In the genomic region with DNA sequence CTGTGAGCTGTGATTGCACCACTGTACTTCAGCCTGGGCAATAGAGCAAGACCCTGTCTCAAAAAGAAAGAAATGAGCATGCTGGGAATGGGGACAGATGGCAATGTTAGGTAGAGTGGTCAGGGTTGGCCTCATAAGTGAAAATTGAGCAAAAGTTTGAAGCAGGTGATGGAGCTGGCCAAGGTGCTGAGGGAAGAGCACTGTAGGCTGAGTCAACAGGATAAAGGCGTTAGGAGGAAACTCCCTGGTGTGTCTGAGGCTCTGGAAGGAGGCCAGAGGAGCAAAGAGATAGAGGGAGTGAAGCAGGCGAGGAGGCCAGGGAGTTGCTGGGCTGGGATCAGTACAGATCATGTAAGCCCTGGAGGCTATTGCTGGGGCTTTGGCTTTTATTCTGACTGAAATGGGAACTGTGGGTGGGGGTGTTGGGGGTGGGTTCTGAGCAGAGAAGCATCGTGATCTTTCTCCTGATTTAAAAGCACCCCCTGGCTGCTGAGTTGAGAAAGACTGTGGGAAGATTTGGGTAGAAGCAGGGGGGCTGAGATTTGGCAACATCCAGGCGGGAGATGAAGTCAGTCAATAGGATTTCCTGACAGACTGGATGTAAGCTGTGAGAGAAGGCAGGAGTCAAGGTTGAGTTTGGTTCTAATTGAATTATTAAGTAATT, we compare ENCODE assay signal across 19 cellular contexts. TPM values are rescaled to one million over a fixed set of nuclear protein-coding genes. Genes with fewer than 3 reads are reported as not detected.
A peak's percentile ranks its signal among the peaks of the same experiment; 100 is the strongest.
DNase-seq lines count a peak whose midpoint lies in the region; ATAC-seq and TF ChIP-seq lines count a peak whose summit lies in the region.
"Had no signal": no experiment of that assay in that cellular context is flagged by ENCODE, and none has a peak within 500 bp of the region (broad histone marks: within the 10 kb centered on the region; RNA-seq: fewer than 3 reads in every experiment).

No MANE protein-coding gene starts in this region.

- H3K9me3 ChIP-seq in HEK293 (ENCODE audit: control insufficient read depth, insufficient read depth, low read depth, low read length): no peaks in the 10 kb centered on the region

- H3K4me1 Mint-ChIP-seq in WTC11: no peaks in the 10 kb centered on the region
- H3K4me1 Mint-ChIP-seq: activated CD8-positive, alpha-beta memory T cell treated with anti-CD3 and anti-CD28 coated beads, Interleukin-2, amount 10 ng/mL, durations not matched to agents 7 days and 5 days; CD4-positive, CD25-positive, alpha-beta regulatory T cell had no signal

- no peak for TF ChIP-seq CTCF in HEK293 (tag by site-specific recombination; IDR thresholded peaks at IDR 0.05)
- TF ChIP-seq CTCF in WTC11 (IDR thresholded peaks at IDR 0.05): no peak
- peak; percentile 21 for TF ChIP-seq CTCF in epithelial cell of proximal tubule (conservative IDR thresholded peaks at IDR 0.05; ENCODE audit: low read depth, low read length)

- no peak overlapping the region for H3K27ac Mint-ChIP-seq in WTC11
- H3K27ac Mint-ChIP-seq: activated CD8-positive, alpha-beta memory T cell treated with anti-CD3 and anti-CD28 coated beads, Interleukin-2, amount 10 ng/mL, durations not matched to agents 7 days and 5 days; activated naive CD4-positive, alpha-beta T cell treated with anti-CD3 and anti-CD28 coated beads, Interleukin-2, amount 50 U/mL, for 72 hours; activated T-helper 1 cell treated with anti-CD3 and anti-CD28 coated beads, Interleukin-12 subunit alpha, Interleukin-12 subunit beta, Interleukin-2, Interleukin-4 antibody, amounts not matched to agents 30 ng/mL and 10 ng/mL and 1 ng/mL, durations not matched to agents 14 hours and 24 hours and 36 hours had no signal

- CTCF ChIA-PET in HEK293 (lab: Yijun Ruan, JAX): no interaction called here
- CTCF ChIA-PET in WTC11 (lab: Charles Lee): no interaction called here

- no peaks in the 10 kb centered on the region for H3K4me1 ChIP-seq in HEK293 (ENCODE audit: control insufficient read depth, insufficient read depth, low read length)

- H3K36me3 ChIP-seq in HEK293 (ENCODE audit: control insufficient read depth in 2 of 2, insufficient read depth in 1 of 2, low read length in 2 of 2): no peaks in the 10 kb centered on the region

- peak; percentile 15 for DNase-seq in EL
- DNase-seq in WTC11 (ENCODE audit: low spot score): peak; percentile 20
- no peak for DNase-seq in epithelial cell of proximal tubule (ENCODE audit: low read depth)
- DNase-seq in NCI-H526 (lab: John Stamatoyannopoulos, UW): no peak
- DNase-seq in NCI-H69 (lab: John Stamatoyannopoulos, UW): no peak
- DNase-seq in islet precursor cell: no peak
- DNase-seq in anterior cingulate cortex (lab: John Stamatoyannopoulos, UW): no peak
- DNase-seq: activated CD8-positive, alpha-beta memory T cell treated with anti-CD3 and anti-CD28 coated beads, Interleukin-2, amount 10 ng/mL, durations not matched to agents 7 days and 5 days; CD4-positive, CD25-positive, alpha-beta regulatory T cell; DMS153; foreskin fibroblast; NCI-H1694 treated with DMSO at 0.1 percent for 48 hours; occipital lobe; stimulated activated CD4-positive, alpha-beta T cell treated with anti-CD3 and anti-CD28 coated beads, Interleukin-12 subunit alpha, Interleukin-12 subunit beta, amount 100 ng/mL, for 4 hours; trophoblast cell had no signal

- H3K4me3 Mint-ChIP-seq in WTC11: no peak overlapping the region
- H3K4me3 Mint-ChIP-seq: activated CD8-positive, alpha-beta memory T cell treated with anti-CD3 and anti-CD28 coated beads, Interleukin-2, amount 10 ng/mL, durations not matched to agents 7 days and 5 days; activated T-helper 1 cell treated with anti-CD3 and anti-CD28 coated beads, Interleukin-12 subunit alpha, Interleukin-12 subunit beta, Interleukin-2, Interleukin-4 antibody, amounts not matched to agents 30 ng/mL and 10 ng/mL and 1 ng/mL, durations not matched to agents 14 hours and 24 hours and 36 hours; CD4-positive, CD25-positive, alpha-beta regulatory T cell had no signal

- H3K4me3 ChIP-seq in HEK293 (ENCODE audit: low read depth, low read length) (no peak overlapping the region), epithelial cell of proximal tubule (ENCODE audit: low read depth, low read length) (no peak overlapping the region)
- H3K4me3 ChIP-seq: lung had no signal

- POLR2A ChIA-PET in HEK293 (lab: Yijun Ruan, JAX): interaction anchor here (1.0 kb wide), 1 partner anchor 21 kb away, joined by 3 read pairs; no protein-coding TSS in a partner anchor
- POLR2A ChIA-PET in WTC11 (lab: Charles Lee): no interaction called here

- ATAC-seq in WTC11: no peak; the same call in 1 of the 2 replicates
- ATAC-seq: activated CD8-positive, alpha-beta memory T cell treated with anti-CD3 and anti-CD28 coated beads, Interleukin-2, amount 10 ng/mL, durations not matched to agents 7 days and 5 days had no signal

- H3K9me3 Mint-ChIP-seq in WTC11: no peaks in the 10 kb centered on the region
- H3K9me3 Mint-ChIP-seq: activated naive CD4-positive, alpha-beta T cell treated with anti-CD3 and anti-CD28 coated beads, Interleukin-2, amount 50 U/mL, for 72 hours; activated T-helper 1 cell treated with anti-CD3 and anti-CD28 coated beads, Interleukin-12 subunit alpha, Interleukin-12 subunit beta, Interleukin-2, Interleukin-4 antibody, amounts not matched to agents 30 ng/mL and 10 ng/mL and 1 ng/mL, durations not matched to agents 14 hours and 24 hours and 36 hours; CD4-positive, CD25-positive, alpha-beta regulatory T cell had no signal

- no peak overlapping the region for H3K27ac ChIP-seq in HEK293 (ENCODE audit: extremely low read depth, low read depth, low read length)

- no peaks in the 10 kb centered on the region for H3K27me3 Mint-ChIP-seq in WTC11 (ENCODE audit: low read depth)
- H3K27me3 Mint-ChIP-seq: activated CD8-positive, alpha-beta memory T cell treated with anti-CD3 and anti-CD28 coated beads, Interleukin-2, amount 10 ng/mL, durations not matched to agents 7 days and 5 days; CD4-positive, CD25-positive, alpha-beta regulatory T cell had no signal

- H3K36me3 Mint-ChIP-seq in WTC11: no peaks in the 10 kb centered on the region
- H3K36me3 Mint-ChIP-seq: activated naive CD4-positive, alpha-beta T cell treated with anti-CD3 and anti-CD28 coated beads, Interleukin-2, amount 50 U/mL, for 72 hours had no signal

TF ChIP-seq in HEK293, 187 proteins besides CTCF, POLR2A, EP300 and RAD21 (continues in another document):
- TF ChIP-seq, protein P1, sequence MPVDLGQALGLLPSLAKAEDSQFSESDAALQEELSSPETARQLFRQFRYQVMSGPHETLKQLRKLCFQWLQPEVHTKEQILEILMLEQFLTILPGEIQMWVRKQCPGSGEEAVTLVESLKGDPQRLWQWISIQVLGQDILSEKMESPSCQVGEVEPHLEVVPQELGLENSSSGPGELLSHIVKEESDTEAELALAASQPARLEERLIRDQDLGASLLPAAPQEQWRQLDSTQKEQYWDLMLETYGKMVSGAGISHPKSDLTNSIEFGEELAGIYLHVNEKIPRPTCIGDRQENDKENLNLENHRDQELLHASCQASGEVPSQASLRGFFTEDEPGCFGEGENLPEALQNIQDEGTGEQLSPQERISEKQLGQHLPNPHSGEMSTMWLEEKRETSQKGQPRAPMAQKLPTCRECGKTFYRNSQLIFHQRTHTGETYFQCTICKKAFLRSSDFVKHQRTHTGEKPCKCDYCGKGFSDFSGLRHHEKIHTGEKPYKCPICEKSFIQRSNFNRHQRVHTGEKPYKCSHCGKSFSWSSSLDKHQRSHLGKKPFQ (tag by site-specific recombination; IDR thresholded peaks at IDR 0.05): no peak

TF ChIP-seq in WTC11, 78 proteins besides CTCF, POLR2A, EP300 and RAD21:
- no peak for TF ChIP-seq FOXP4 (CRISPR knock-in tag; IDR thresholded peaks at IDR 0.05)

RNA-seq across cellular contexts. Expression of gene VKORC1L1, which starts 52.5 kb away (rescaled TPM):
- total RNA-seq in WTC11 (2021): 28.3 to 30.2 TPM (median 28.5 TPM) in 3 replicates
- 13.8 and 17.1 TPM in 2 replicates for total RNA-seq in epithelial cell of proximal tubule

Comparison
In these comparisons a context has a peak if more than half of its experiments do, and no peak if none do; other contexts are left out.
1. DNase-seq: peak in EL (single experiment) and WTC11 (single experiment); none in epithelial cell of proximal tubule (single experiment), NCI-H526 (0 of 2), NCI-H69 (single experiment), islet precursor cell (single experiment) and anterior cingulate cortex (0 of 58).